19 cellular contexts compared by ENCODE assay signal in the genomic region with DNA sequence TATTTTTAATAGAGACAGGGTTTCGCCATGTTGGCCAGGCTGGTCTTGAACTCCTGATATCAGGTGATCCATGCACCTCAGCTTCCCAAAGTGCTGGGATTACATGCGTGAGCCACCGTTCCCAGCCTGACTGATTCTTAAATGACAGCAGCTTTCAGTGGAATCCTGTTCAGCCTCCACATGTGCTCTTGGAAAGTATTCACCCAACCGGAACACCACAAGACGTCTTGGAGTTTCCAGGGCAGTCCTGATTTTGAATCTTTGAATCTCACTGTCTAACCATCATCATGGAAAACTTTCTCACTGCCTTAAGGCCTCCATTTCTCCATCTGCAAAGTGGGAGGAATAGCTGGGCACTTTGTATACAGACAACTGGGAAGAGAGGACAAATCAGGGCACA. TPM values are rescaled to one million over a fixed set of nuclear protein-coding genes. Genes with fewer than 3 reads are reported as not detected.
DNase-seq lines count a peak whose midpoint lies in the region; ATAC-seq and TF ChIP-seq lines count a peak whose summit lies in the region.
"Had no signal": no experiment of that assay in that cellular context is flagged by ENCODE, and none has a peak within 500 bp of the region (broad histone marks: within the 10 kb centered on the region; RNA-seq: fewer than 3 reads in every experiment).

No MANE protein-coding gene starts in this region.

- peaks cover 28% of the 10 kb centered on the region for H3K4me1 ChIP-seq in CD8-positive, alpha-beta T cell (ENCODE audit: insufficient read depth, low read length)
- peaks cover 31 to 33% of the 10 kb centered on the region in 2 donors for H3K4me1 ChIP-seq in naive thymus-derived CD4-positive, alpha-beta T cell (ENCODE audit: control insufficient read depth in 2 of 2, insufficient read depth in 2 of 2, low read length in 2 of 2)

- H3K36me3 Mint-ChIP-seq in activated CD4-positive, alpha-beta T cell treated with anti-CD3 and anti-CD28 coated beads, Interleukin-2, amount 10 ng/mL, durations not matched to agents 24 days and 14 days (ENCODE audit: low read depth) = no peaks in the 10 kb centered on the region
- no peaks in the 10 kb centered on the region for H3K36me3 Mint-ChIP-seq in CD8-positive, alpha-beta T cell
- H3K36me3 Mint-ChIP-seq in activated T-helper 1 cell treated with anti-CD3 and anti-CD28 coated beads, Interleukin-12 subunit alpha, Interleukin-12 subunit beta, Interleukin-2, Interleukin-4 antibody, amounts not matched to agents 30 ng/mL and 10 ng/mL and 1 ng/mL, durations not matched to agents 14 hours and 24 hours and 36 hours (ENCODE audit: low read depth) = peaks cover 1% of the 10 kb centered on the region
- H3K36me3 Mint-ChIP-seq in naive thymus-derived CD4-positive, alpha-beta T cell = peaks cover 0 to 1% (median 0%) of the 10 kb centered on the region in 5 donors

- H3K4me3 Mint-ChIP-seq in activated CD4-positive, alpha-beta T cell treated with anti-CD3 and anti-CD28 coated beads, Interleukin-2, amount 10 ng/mL, durations not matched to agents 24 days and 14 days = peak overlapping the region; percentile 31
- no peak overlapping the region for H3K4me3 Mint-ChIP-seq in CD8-positive, alpha-beta T cell
- no peak overlapping the region for H3K4me3 Mint-ChIP-seq in activated T-helper 1 cell treated with anti-CD3 and anti-CD28 coated beads, Interleukin-12 subunit alpha, Interleukin-12 subunit beta, Interleukin-2, Interleukin-4 antibody, amounts not matched to agents 30 ng/mL and 10 ng/mL and 1 ng/mL, durations not matched to agents 14 hours and 24 hours and 36 hours
- H3K4me3 Mint-ChIP-seq in naive thymus-derived CD4-positive, alpha-beta T cell = peak overlapping the region in 1 of 10 donors; percentile 57

- CTCF ChIA-PET in CD8-positive, alpha-beta T cell (lab: Charles Lee) = no interaction called here
- CTCF ChIA-PET in naive thymus-derived CD4-positive, alpha-beta T cell (lab: Charles Lee) = no interaction called here

- no peak for ATAC-seq in CD8-positive, alpha-beta T cell
- no peak for ATAC-seq in naive thymus-derived CD4-positive, alpha-beta T cell
- ATAC-seq in HG02678 (IDR thresholded peaks at IDR 0.05; ENCODE audit: unreplicated experiment) (no peak), GM18907 (IDR thresholded peaks at IDR 0.05; ENCODE audit: unreplicated experiment) (no peak)

- H3K4me1 Mint-ChIP-seq in activated CD4-positive, alpha-beta T cell treated with anti-CD3 and anti-CD28 coated beads, Interleukin-2, amount 10 ng/mL, durations not matched to agents 24 days and 14 days = peaks cover 30% of the 10 kb centered on the region
- peaks cover 34% of the 10 kb centered on the region for H3K4me1 Mint-ChIP-seq in CD8-positive, alpha-beta T cell (ENCODE audit: low read depth)
- H3K4me1 Mint-ChIP-seq in activated T-helper 1 cell treated with anti-CD3 and anti-CD28 coated beads, Interleukin-12 subunit alpha, Interleukin-12 subunit beta, Interleukin-2, Interleukin-4 antibody, amounts not matched to agents 30 ng/mL and 10 ng/mL and 1 ng/mL, durations not matched to agents 14 hours and 24 hours and 36 hours (ENCODE audit: low read depth) = peaks cover 26% of the 10 kb centered on the region
- peaks cover 25 to 47% (median 40%) of the 10 kb centered on the region in 7 donors for H3K4me1 Mint-ChIP-seq in naive thymus-derived CD4-positive, alpha-beta T cell

- TF ChIP-seq CTCF in CD8-positive, alpha-beta T cell (IDR thresholded peaks at IDR 0.05) = no peak

- no peak overlapping the region for H3K27ac ChIP-seq in CD8-positive, alpha-beta T cell (ENCODE audit: low read depth, low read length)
- no peak overlapping the region for H3K27ac ChIP-seq in naive thymus-derived CD4-positive, alpha-beta T cell (ENCODE audit: low read depth, low read length)
- H3K27ac ChIP-seq: BLaER1 had no signal

- no peaks in the 10 kb centered on the region for H3K27me3 ChIP-seq in CD8-positive, alpha-beta T cell (ENCODE audit: insufficient read depth, low read length)
- H3K27me3 ChIP-seq in naive thymus-derived CD4-positive, alpha-beta T cell (ENCODE audit: control insufficient read depth in 2 of 2, insufficient read depth in 2 of 2, low read length in 2 of 2) = no peaks in the 10 kb centered on the region
- H3K27me3 ChIP-seq: BLaER1 had no signal

- H3K9me3 Mint-ChIP-seq in activated CD4-positive, alpha-beta T cell treated with anti-CD3 and anti-CD28 coated beads, Interleukin-2, amount 10 ng/mL, durations not matched to agents 24 days and 14 days = no peaks in the 10 kb centered on the region
- no peaks in the 10 kb centered on the region for H3K9me3 Mint-ChIP-seq in CD8-positive, alpha-beta T cell
- H3K9me3 Mint-ChIP-seq in activated T-helper 1 cell treated with anti-CD3 and anti-CD28 coated beads, Interleukin-12 subunit alpha, Interleukin-12 subunit beta, Interleukin-2, Interleukin-4 antibody, amounts not matched to agents 30 ng/mL and 10 ng/mL and 1 ng/mL, durations not matched to agents 14 hours and 24 hours and 36 hours = no peaks in the 10 kb centered on the region
- H3K9me3 Mint-ChIP-seq in naive thymus-derived CD4-positive, alpha-beta T cell = no peaks in the 10 kb centered on the region

- peaks cover 22% of the 10 kb centered on the region for H3K27me3 Mint-ChIP-seq in activated CD4-positive, alpha-beta T cell treated with anti-CD3 and anti-CD28 coated beads, Interleukin-2, amount 10 ng/mL, durations not matched to agents 24 days and 14 days
- no peaks in the 10 kb centered on the region for H3K27me3 Mint-ChIP-seq in CD8-positive, alpha-beta T cell (ENCODE audit: low read depth)
- H3K27me3 Mint-ChIP-seq in activated T-helper 1 cell treated with anti-CD3 and anti-CD28 coated beads, Interleukin-12 subunit alpha, Interleukin-12 subunit beta, Interleukin-2, Interleukin-4 antibody, amounts not matched to agents 30 ng/mL and 10 ng/mL and 1 ng/mL, durations not matched to agents 14 hours and 24 hours and 36 hours (ENCODE audit: insufficient read depth) = peaks cover 28% of the 10 kb centered on the region
- peaks cover 0 to 19% (median 0%) of the 10 kb centered on the region in 5 donors for H3K27me3 Mint-ChIP-seq in naive thymus-derived CD4-positive, alpha-beta T cell

- H3K27ac Mint-ChIP-seq in activated CD4-positive, alpha-beta T cell treated with anti-CD3 and anti-CD28 coated beads, Interleukin-2, amount 10 ng/mL, durations not matched to agents 24 days and 14 days = peak overlapping the region; percentile 44
- peak overlapping the region; percentile 75 for H3K27ac Mint-ChIP-seq in CD8-positive, alpha-beta T cell
- peak overlapping the region; percentile 11 for H3K27ac Mint-ChIP-seq in activated T-helper 1 cell treated with anti-CD3 and anti-CD28 coated beads, Interleukin-12 subunit alpha, Interleukin-12 subunit beta, Interleukin-2, Interleukin-4 antibody, amounts not matched to agents 30 ng/mL and 10 ng/mL and 1 ng/mL, durations not matched to agents 14 hours and 24 hours and 36 hours
- peak overlapping the region; percentile 25 to 86 (median 76) for H3K27ac Mint-ChIP-seq in naive thymus-derived CD4-positive, alpha-beta T cell

- no peak overlapping the region for H3K4me3 ChIP-seq in CD8-positive, alpha-beta T cell (ENCODE audit: low read depth, low read length)
- no peak overlapping the region for H3K4me3 ChIP-seq in naive thymus-derived CD4-positive, alpha-beta T cell (ENCODE audit: low read length)
- H3K4me3 ChIP-seq: BLaER1 had no signal

- H3K36me3 ChIP-seq in CD8-positive, alpha-beta T cell (ENCODE audit: insufficient read depth, low read length) = no peaks in the 10 kb centered on the region
- no peaks in the 10 kb centered on the region for H3K36me3 ChIP-seq in naive thymus-derived CD4-positive, alpha-beta T cell (ENCODE audit: control insufficient read depth in 2 of 3, insufficient read depth in 3 of 3, low read length in 3 of 3)
- H3K36me3 ChIP-seq: BLaER1 had no signal

- intact Hi-C loops in activated CD4-positive, alpha-beta T cell treated with anti-CD3 and anti-CD28 coated beads, Interleukin-2, amount 10 ng/mL, durations not matched to agents 24 days and 14 days (cut with micrococcal nuclease) = loop anchor here (5.0 kb wide), 1 partner anchor 35 kb away; no protein-coding TSS in a partner anchor
- intact Hi-C loops in CD8-positive, alpha-beta T cell (cut with DNase I, micrococcal nuclease) = no loop called here
- intact Hi-C loops in activated T-helper 1 cell treated with anti-CD3 and anti-CD28 coated beads, Interleukin-12 subunit alpha, Interleukin-12 subunit beta, Interleukin-2, Interleukin-4 antibody, amounts not matched to agents 30 ng/mL and 10 ng/mL and 1 ng/mL, durations not matched to agents 14 hours and 24 hours and 36 hours (cut with micrococcal nuclease) = loop anchor here (5.0 kb wide), 1 partner anchor 120 kb away; no protein-coding TSS in a partner anchor
- intact Hi-C loops in naive thymus-derived CD4-positive, alpha-beta T cell (cut with micrococcal nuclease) = loop anchor here in 1 of 2 donors (5.0 kb wide), 1 partner anchor 35 kb away; no protein-coding TSS in a partner anchor
- intact Hi-C loops in cardiac septum (cut with DNase I) = no loop called here

- DNase-seq in activated CD4-positive, alpha-beta T cell treated with anti-CD3 and anti-CD28 coated beads, Interleukin-2, amount 10 ng/mL, durations not matched to agents 24 days and 14 days = no peak
- DNase-seq in activated CD4-positive, alpha-beta T cell treated with anti-CD3 and anti-CD28 coated beads for 4 hours = no peak
- no peak for DNase-seq in CD8-positive, alpha-beta T cell
- DNase-seq in activated T-helper 1 cell treated with anti-CD3 and anti-CD28 coated beads, Interleukin-12 subunit alpha, Interleukin-12 subunit beta, Interleukin-2, Interleukin-4 antibody, amounts not matched to agents 30 ng/mL and 10 ng/mL and 1 ng/mL, durations not matched to agents 14 hours and 24 hours and 36 hours (ENCODE audit: low spot score) = no peak
- DNase-seq in naive thymus-derived CD4-positive, alpha-beta T cell = no peak
- DNase-seq in cardiac septum (ENCODE audit: low spot score) = no peak
- DNase-seq: DMS 273 treated with DMSO at 0.1 percent for 48 hours, GDM1, GOT3, MV-4-11, NCI-H1417 treated with DMSO at 0.1 percent for 48 hours, NCI-H2029, NCI-H2171 treated with DMSO at 0.1 percent for 48 hours, NCI-H446 treated with DMSO at 0.1 percent for 48 hours, NCI-H748 treated with DMSO at 0.1 percent for 48 hours, OCI-M1 had no signal

- POLR2A ChIA-PET in CD8-positive, alpha-beta T cell (lab: Charles Lee) = no interaction called here
- POLR2A ChIA-PET in naive thymus-derived CD4-positive, alpha-beta T cell (lab: Charles Lee) = no interaction called here

- H3K9me3 ChIP-seq in CD8-positive, alpha-beta T cell (ENCODE audit: low read length) = no peaks in the 10 kb centered on the region
- no peaks in the 10 kb centered on the region for H3K9me3 ChIP-seq in naive thymus-derived CD4-positive, alpha-beta T cell (ENCODE audit: control insufficient read depth in 2 of 3, low read length in 3 of 3)
- H3K9me3 ChIP-seq: BLaER1 had no signal

RNA-seq across cellular contexts. Expression of a gene that starts 58.1 kb away (rescaled TPM):
- total RNA-seq in activated CD4-positive, alpha-beta T cell treated with anti-CD3 and anti-CD28 coated beads, Interleukin-2, amount 10 ng/mL, durations not matched to agents 24 days and 14 days = 29.3 and 31.2 TPM in 2 replicates
- total RNA-seq in CD8-positive, alpha-beta T cell = 100 to 1,000 TPM; 504 to 516 TPM
- 38.3 and 38.5 TPM in 2 replicates for total RNA-seq in activated T-helper 1 cell treated with anti-CD3 and anti-CD28 coated beads, Interleukin-12 subunit alpha, Interleukin-12 subunit beta, Interleukin-2, Interleukin-4 antibody, amounts not matched to agents 30 ng/mL and 10 ng/mL and 1 ng/mL, durations not matched to agents 14 hours and 24 hours and 36 hours
- total RNA-seq in naive thymus-derived CD4-positive, alpha-beta T cell = 100 to 1,000 TPM in 4 of 5 experiments, 10 to 100 TPM in 1; 51.7 to 429 (median 199) TPM
- polyA plus RNA-seq in naive thymus-derived CD4-positive, alpha-beta T cell = 10 to 100 TPM; 81.0 to 86.8 TPM
- total RNA-seq in cardiac septum = 10.5 TPM

Comparison
In these comparisons a context has a peak if more than half of its experiments do, and no peak if none do; other contexts are left out.
1. H3K27ac Mint-ChIP-seq: peak in every context shown above with its lines; median percentile 76 in naive thymus-derived CD4-positive, alpha-beta T cell; 75 in CD8-positive, alpha-beta T cell; 44 in activated CD4-positive, alpha-beta T cell treated with anti-CD3 and anti-CD28 coated beads, Interleukin-2, amount 10 ng/mL, durations not matched to agents 24 days and 14 days; 11 in activated T-helper 1 cell treated with anti-CD3 and anti-CD28 coated beads, Interleukin-12 subunit alpha, Interleukin-12 subunit beta, Interleukin-2, Interleukin-4 antibody, amounts not matched to agents 30 ng/mL and 10 ng/mL and 1 ng/mL, durations not matched to agents 14 hours and 24 hours and 36 hours.
2. intact Hi-C loops: an anchor here in activated CD4-positive, alpha-beta T cell treated with anti-CD3 and anti-CD28 coated beads, Interleukin-2, amount 10 ng/mL, durations not matched to agents 24 days and 14 days (5.0 kb wide) and activated T-helper 1 cell treated with anti-CD3 and anti-CD28 coated beads, Interleukin-12 subunit alpha, Interleukin-12 subunit beta, Interleukin-2, Interleukin-4 antibody, amounts not matched to agents 30 ng/mL and 10 ng/mL and 1 ng/mL, durations not matched to agents 14 hours and 24 hours and 36 hours (5.0 kb wide); none called in CD8-positive, alpha-beta T cell and cardiac septum.